Comparison of ENCODE assay signal across 12 cellular contexts in the genomic region with DNA sequence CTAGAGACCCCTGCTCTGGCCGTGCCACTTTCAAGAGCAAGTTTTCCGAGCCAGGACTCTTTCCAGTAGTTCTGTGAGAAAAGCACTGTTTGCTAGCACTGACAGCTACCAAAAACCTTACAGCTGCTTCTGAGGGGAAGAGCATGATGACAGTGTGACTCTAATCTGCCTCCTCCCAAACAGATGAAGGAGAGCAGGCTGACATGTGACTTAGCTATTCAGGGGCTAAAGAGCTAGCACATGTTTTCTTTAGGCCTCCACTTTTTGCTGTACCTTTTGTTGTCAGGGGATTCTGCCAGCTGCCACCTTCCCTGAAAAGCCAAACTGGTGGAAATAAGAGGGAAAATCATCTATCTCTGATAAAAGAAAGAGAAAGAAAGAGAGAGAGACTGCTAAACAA. TPM values are rescaled to one million over a fixed set of nuclear protein-coding genes. Genes with fewer than 3 reads are reported as not detected.
DNase-seq lines count a peak whose midpoint lies in the region; ATAC-seq, FAIRE-seq and TF ChIP-seq lines count a peak whose summit lies in the region.
"Had no signal": no experiment of that assay in that cellular context is flagged by ENCODE, and none has a peak within 500 bp of the region (broad histone marks: within the 10 kb centered on the region; RNA-seq: fewer than 3 reads in every experiment).

No MANE protein-coding gene starts in this region.

- H3F3A ChIP-seq in GM23248 (ENCODE audit: insufficient read depth) = peaks cover 25% of the 10 kb centered on the region

- FAIRE-seq in A549 (lab: Jason Lieb, UNC) = no peak

- in situ Hi-C loops in GM23248 (cut with MboI) = no loop called here

- no peak overlapping the region for H3K4me3 Mint-ChIP-seq in mesothelial cell of epicardium
- H3K4me3 Mint-ChIP-seq: CD14-positive monocyte; central memory CD8-positive, alpha-beta T cell; natural killer cell had no signal

- no peaks in the 10 kb centered on the region for H3K9me2 ChIP-seq in GM23248 (ENCODE audit: insufficient read depth)

- no peaks in the 10 kb centered on the region for H3K9me3 Mint-ChIP-seq in mesothelial cell of epicardium
- H3K9me3 Mint-ChIP-seq: CD14-positive monocyte; central memory CD8-positive, alpha-beta T cell; natural killer cell had no signal

- H3K27me3 ChIP-seq in GM23248 (replicated peaks; ENCODE audit: insufficient read depth) = no peaks in the 10 kb centered on the region
- H3K27me3 ChIP-seq in WERI-Rb-1 (ENCODE audit: insufficient read depth, low read depth, severe bottlenecking) = no peaks in the 10 kb centered on the region

- no peaks in the 10 kb centered on the region for H4K20me1 ChIP-seq in GM23248 (ENCODE audit: insufficient read depth)

- POLR2A ChIA-PET in A549 (lab: Yijun Ruan, JAX) = interaction anchor here (1.0 kb wide), 2 partner anchors 20 to 145 kb away, joined by 3 read pairs; a partner anchor contains a TSS

- H3K4me2 ChIP-seq in A549 (peak overlapping the region; percentile 37), GM23248 (ENCODE audit: unreplicated experiment) (peak overlapping the region; percentile 64)

- TF ChIP-seq CTCF in A549 (IDR thresholded peaks at IDR 0.05) (no peak), WERI-Rb-1 (IDR thresholded peaks at IDR 0.05; ENCODE audit: low read depth, low read length) (no peak), mesothelial cell of epicardium (IDR thresholded peaks at IDR 0.05; ENCODE audit: unreplicated experiment) (no peak)

- no peaks in the 10 kb centered on the region for H3K27me3 Mint-ChIP-seq in mesothelial cell of epicardium (ENCODE audit: low read depth)
- H3K27me3 Mint-ChIP-seq: central memory CD8-positive, alpha-beta T cell had no signal

- no peak for TF ChIP-seq EP300 in A549 (IDR thresholded peaks at IDR 0.05)

- TF ChIP-seq RAD21 in A549 (conservative IDR thresholded peaks at IDR 0.05 in 1 of 2, IDR thresholded peaks at IDR 0.05 in 1 of 2) = no peak

- CTCF ChIA-PET in A549 (lab: Yijun Ruan, JAX) = interaction anchor here (1.1 to 2.0 kb wide), 2 partner anchors 14 to 84 kb away, joined by 3 to 5 read pairs; a partner anchor contains a TSS

- H3K36me3 ChIP-seq in GM23248 (ENCODE audit: low read depth) (no peaks in the 10 kb centered on the region), WERI-Rb-1 (no peaks in the 10 kb centered on the region)

- H2AFZ ChIP-seq in GM23248 = 0 out of 2 replicates have a peak overlapping the region, but pooled peaks have one; percentile 29

- peaks cover 33% of the 10 kb centered on the region for H3K4me1 ChIP-seq in A549
- peaks cover 34% of the 10 kb centered on the region for H3K4me1 ChIP-seq in GM23248 (ENCODE audit: insufficient read depth)

- H3K9ac ChIP-seq in GM23248 = peak overlapping the region; percentile 41; the same call in 1 of the 2 replicates

- H3K79me2 ChIP-seq in GM23248 (ENCODE audit: insufficient read depth) = no peaks in the 10 kb centered on the region

- 50% methylated on average over 2 of the region's 2 CpGs for WGBS in A549 (ENCODE audit: missing lambda C conversion rate)
- 56 to 71% methylated on average over 2 of the region's 2 CpGs for WGBS in GM23248 (ENCODE audit: low coverage in 1 of 2, low lambda C conversion rate in 2 of 2, missing lambda C conversion rate in 2 of 2), 2 experiments

- ATAC-seq in A549 = peak in 1 of 2 experiments; percentile 25; a peak in 1 of 6 replicates
- no peak for ATAC-seq in GM18498 (IDR thresholded peaks at IDR 0.05; ENCODE audit: unreplicated experiment)
- no peak for ATAC-seq in GM19351 (IDR thresholded peaks at IDR 0.05; ENCODE audit: unreplicated experiment)
- no peak for ATAC-seq in GM21360 (IDR thresholded peaks at IDR 0.05; ENCODE audit: unreplicated experiment)
- no peak for ATAC-seq in HG03432 (IDR thresholded peaks at IDR 0.05; ENCODE audit: unreplicated experiment)
- ATAC-seq: natural killer cell had no signal

- H3K27ac Mint-ChIP-seq in mesothelial cell of epicardium = peak overlapping the region; percentile 72
- H3K27ac Mint-ChIP-seq: natural killer cell had no signal

- TF ChIP-seq POLR2A in A549 (IDR thresholded peaks at IDR 0.05; ENCODE audit: low read length) = no peak

- DNase-seq in A549 (ENCODE audit: low read depth in 1 of 2, low spot score in 1 of 2) (no peak), GM23248 (peak; percentile 33), WERI-Rb-1 (peak; percentile 16), mesothelial cell of epicardium (ENCODE audit: low spot score in 2 of 2, unreplicated experiment in 2 of 2) (no peak)
- DNase-seq: natural killer cell, NCI-H69 had no signal

- peaks cover 4% of the 10 kb centered on the region for H3K36me3 Mint-ChIP-seq in mesothelial cell of epicardium
- H3K36me3 Mint-ChIP-seq: natural killer cell had no signal

- H3K4me1 Mint-ChIP-seq in mesothelial cell of epicardium = peaks cover 29% of the 10 kb centered on the region

- H3K27ac ChIP-seq in A549 = peak overlapping the region; percentile 2 to 70; a peak in 4 of 6 replicates
- H3K27ac ChIP-seq in GM23248 = peak overlapping the region; percentile 66
- H3K27ac ChIP-seq in WERI-Rb-1 = peak overlapping the region; percentile 7; the same call in 1 of the 2 replicates

- H3K9me3 ChIP-seq in A549 (no peaks in the 10 kb centered on the region), GM23248 (ENCODE audit: low read depth) (no peaks in the 10 kb centered on the region), WERI-Rb-1 (ENCODE audit: severe bottlenecking) (no peaks in the 10 kb centered on the region)

- H3K4me3 ChIP-seq in A549 (no peak overlapping the region), GM23248 (no peak overlapping the region), WERI-Rb-1 (ENCODE audit: low read depth, low read length) (no peak overlapping the region)

TF ChIP-seq in A549, 52 proteins besides CTCF, POLR2A, EP300 and RAD21:
- TF ChIP-seq KDM5A (IDR thresholded peaks at IDR 0.05) = no peak
TF ChIP-seq in A549: peak in this region for 0.

RNA-seq across cellular contexts. Expression of a gene that starts 17.3 kb away (rescaled TPM):
- 0.62 and 1.0 TPM in 2 replicates for polyA plus RNA-seq in A549 (2011; rRNA removed)
- polyA plus RNA-seq in A549 (2012; cell fraction: cytosol; rRNA removed) = 0.34 and 0.37 TPM in 2 replicates
- polyA plus RNA-seq in A549 (2012; cell fraction: nucleus; rRNA removed) = 1.3 and 2.4 TPM in 2 replicates
- polyA plus RNA-seq in A549 (2017; fragmentation: RNase III; extraction: RNeasy Plus Mini Kit Qiagen cat#74134 plus additional on column Dnase treatment) = 0.17 to 0.74 TPM (median 0.54 TPM) in 3 replicates
- polyA minus RNA-seq in A549 (2011; rRNA and poly(A)+ RNA removed) = 0.66 and 1.1 TPM in 2 replicates
- total RNA-seq in GM23248 (2014; rRNA removed; shearing (Covaris generic)) = not detected in 2 replicates
- polyA plus RNA-seq in GM23248 (2016; fragmentation: Nextera tagmentation; extraction: Ambion mirVana) = 0.74 and 1.2 TPM in 2 replicates
- total RNA-seq in mesothelial cell of epicardium = 3.4 to 3.5 TPM (median 3.5 TPM) in 3 replicates

RNA-seq across cellular contexts. Expression of a gene that starts 34.1 kb away (rescaled TPM):
- polyA plus RNA-seq in A549 (2011; rRNA removed) = 75.7 and 79.0 TPM in 2 replicates
- 93.0 and 131 TPM in 2 replicates for polyA plus RNA-seq in A549 (2012; cell fraction: cytosol; rRNA removed)
- 18.5 and 25.4 TPM in 2 replicates for polyA plus RNA-seq in A549 (2012; cell fraction: nucleus; rRNA removed)
- polyA plus RNA-seq in A549 (2017; fragmentation: RNase III; extraction: RNeasy Plus Mini Kit Qiagen cat#74134 plus additional on column Dnase treatment) = 149 to 157 TPM (median 151 TPM) in 3 replicates
- 10.2 and 13.5 TPM in 2 replicates for polyA minus RNA-seq in A549 (2011; rRNA and poly(A)+ RNA removed)
- 7.0 and 27.7 TPM in 2 replicates for total RNA-seq in GM23248 (2014; rRNA removed; shearing (Covaris generic))
- polyA plus RNA-seq in GM23248 (2016; fragmentation: Nextera tagmentation; extraction: Ambion mirVana) = 53.3 and 56.7 TPM in 2 replicates
- 16.0 to 18.1 TPM (median 17.3 TPM) in 3 replicates for total RNA-seq in mesothelial cell of epicardium

RNA-seq across cellular contexts. Expression of a gene that starts 45.4 kb away (rescaled TPM):
- polyA plus RNA-seq in A549 (2011; rRNA removed) = 0.18 and 0.41 TPM in 2 replicates
- polyA plus RNA-seq in A549 (2012; cell fraction: cytosol; rRNA removed) = 0.03 and 0.12 TPM in 2 replicates
- 0.10 TPM in 1 of 2 replicates, not detected in the other for polyA plus RNA-seq in A549 (2012; cell fraction: nucleus; rRNA removed)
- 0.12 to 0.17 TPM (median 0.12 TPM) in 3 replicates for polyA plus RNA-seq in A549 (2017; fragmentation: RNase III; extraction: RNeasy Plus Mini Kit Qiagen cat#74134 plus additional on column Dnase treatment)
- 0.39 and 1.4 TPM in 2 replicates for polyA minus RNA-seq in A549 (2011; rRNA and poly(A)+ RNA removed)
- total RNA-seq in GM23248 (2014; rRNA removed; shearing (Covaris generic)) = not detected in 2 replicates
- polyA plus RNA-seq in GM23248 (2016; fragmentation: Nextera tagmentation; extraction: Ambion mirVana) = not detected in 2 replicates
- not detected in 3 replicates for total RNA-seq in mesothelial cell of epicardium
- polyA plus RNA-seq: CD14-positive monocyte had no signal

RNA-seq across cellular contexts. Expression of a gene that starts 59.7 kb away (rescaled TPM):
- polyA plus RNA-seq in A549 (2011; rRNA removed) (1.1 and 1.2 TPM in 2 replicates), A549 (2017; fragmentation: RNase III; extraction: RNeasy Plus Mini Kit Qiagen cat#74134 plus additional on column Dnase treatment) (0.41 to 0.52 TPM (median 0.45 TPM) in 3 replicates), GM23248 (2016; fragmentation: Nextera tagmentation; extraction: Ambion mirVana) (not detected in 2 replicates)
- 0.40 and 0.52 TPM in 2 replicates for polyA plus RNA-seq in A549 (2012; cell fraction: cytosol; rRNA removed)
- polyA plus RNA-seq in A549 (2012; cell fraction: nucleus; rRNA removed) = 0.32 and 0.76 TPM in 2 replicates
- 0.29 and 1.8 TPM in 2 replicates for polyA minus RNA-seq in A549 (2011; rRNA and poly(A)+ RNA removed)
- total RNA-seq in GM23248 (2014; rRNA removed; shearing (Covaris generic)) = not detected in 2 replicates
- total RNA-seq in mesothelial cell of epicardium = 7.1 to 10.9 TPM (median 8.7 TPM) in 3 replicates

Comparison
In these comparisons a context has a peak if more than half of its experiments do, and no peak if none do; other contexts are left out.
1. DNase-seq: peak in GM23248 (single experiment) and WERI-Rb-1 (single experiment); none in A549 (0 of 2) and mesothelial cell of epicardium (0 of 2).
2. H3K27ac ChIP-seq: peak in every context shown above with its lines; median percentile 66 in GM23248; 36 in A549; 7 in WERI-Rb-1.